ENCODE assay signal across 8 cellular contexts in the genomic region with DNA sequence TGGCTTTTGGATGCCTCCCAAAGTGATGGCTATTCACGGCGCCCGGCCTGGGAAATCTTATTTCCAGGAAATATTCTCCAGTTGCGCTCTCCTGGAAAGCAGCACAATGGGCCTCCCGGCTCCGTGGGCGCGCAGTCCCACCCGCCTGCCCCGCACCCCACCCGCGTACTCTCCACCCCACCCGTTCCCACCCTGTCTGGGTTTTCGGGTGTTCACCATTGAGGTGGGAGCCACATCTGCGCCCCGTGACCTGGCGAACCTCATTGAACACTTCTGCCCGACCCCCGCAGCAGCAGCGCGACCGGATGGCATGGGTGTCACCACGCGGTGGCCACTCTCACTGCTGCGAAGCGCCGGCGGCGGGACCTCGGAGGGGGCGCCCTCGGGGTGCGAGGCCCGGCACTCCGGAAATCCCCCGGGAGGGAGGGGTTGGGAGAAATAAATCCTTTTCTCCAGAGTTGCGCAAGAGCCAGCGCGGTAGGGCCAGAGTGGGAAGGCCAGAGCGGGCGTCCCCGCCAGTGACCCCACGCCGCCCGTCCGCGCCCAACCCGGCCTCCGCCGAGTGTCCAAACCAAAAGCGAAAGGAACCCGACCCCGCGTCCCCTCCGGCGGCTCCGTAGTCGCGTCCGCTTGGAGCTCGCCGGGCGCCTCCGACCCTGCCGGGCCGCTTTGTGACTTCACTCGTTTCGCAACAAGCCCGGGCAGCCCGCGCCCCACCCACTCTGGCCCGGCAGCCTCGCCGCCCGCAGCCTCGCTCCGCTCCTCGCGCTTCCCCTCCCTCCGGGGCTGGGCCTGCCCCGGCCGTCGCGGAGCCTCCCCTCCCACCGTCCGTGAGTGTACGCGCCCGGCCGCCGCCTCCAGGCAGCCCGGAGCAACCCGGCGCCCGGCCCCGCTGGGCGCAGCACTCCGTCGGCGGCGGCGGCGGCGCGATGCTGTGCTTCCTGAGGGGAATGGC. TPM values are rescaled to one million over a fixed set of nuclear protein-coding genes. Genes with fewer than 3 reads are reported as not detected.
DNase-seq lines count a peak whose midpoint lies in the region; ATAC-seq, FAIRE-seq and TF ChIP-seq lines count a peak whose summit lies in the region.

DRAM1 (plus strand) TSS at position 720 of the 955 bp plus-strand sequence; CDS start at position 930, 210 bp downstream.

- H3K36me3 ChIP-seq in keratinocyte (ENCODE audit: control insufficient read depth in 2 of 2, extremely low read depth in 1 of 2, insufficient read depth in 2 of 2, low read length in 2 of 2) = no peaks in the 10 kb centered on the region

- no peaks in the 10 kb centered on the region for H3K27me3 ChIP-seq in keratinocyte (ENCODE audit: control insufficient read depth, extremely low read depth, insufficient read depth, low read length)

- DNase-seq in NCI-H82 (lab: John Stamatoyannopoulos, UW) = peak; percentile 65
- DNase-seq in NCI-H82 treated with DMSO at 0.1 percent for 48 hours (lab: John Stamatoyannopoulos, UW; ENCODE audit: unreplicated experiment) = no peak
- peak; percentile 38 for DNase-seq in NCI-H2029 treated with DMSO at 0.1 percent for 48 hours (lab: John Stamatoyannopoulos, UW)
- DNase-seq in activated CD4-positive, CD25-positive, alpha-beta regulatory T cell treated with anti-CD3 and anti-CD28 coated beads, Interleukin-2, amount 50 U/mL, for 72 hours = peak; percentile 84
- peak; percentile 33 for DNase-seq in cerebellar cortex (ENCODE audit: low spot score)
- DNase-seq in keratinocyte (ENCODE audit: low read depth, low spot score) = no peak
- DNase-seq in stimulated activated CD4-positive, alpha-beta T cell treated with anti-CD3 and anti-CD28 coated beads, Interleukin-12 subunit alpha, Interleukin-12 subunit beta, amount 100 ng/mL, for 48 hours (ENCODE audit: low read depth in 2 of 3, low spot score in 1 of 3) = peak; percentile 49 to 75 (median 51)

- no peaks in the 10 kb centered on the region for H4K20me1 ChIP-seq in keratinocyte (ENCODE audit: control insufficient read depth, extremely low read depth, insufficient read depth, low read length)

- H3K9ac ChIP-seq in keratinocyte (ENCODE audit: control insufficient read depth, extremely low read depth, insufficient read depth, low read length) = peak within 1 kb of the TSS; percentile 97

- H3K9me1 ChIP-seq in keratinocyte (ENCODE audit: control insufficient read depth, extremely low read depth, insufficient read depth, low read length) = no peaks in the 10 kb centered on the region

- ATAC-seq in HG02759 (IDR thresholded peaks at IDR 0.05; ENCODE audit: unreplicated experiment) = peak; percentile 87

- peak within 1 kb of the TSS; percentile 93 for H3K27ac ChIP-seq in keratinocyte (ENCODE audit: control insufficient read depth, insufficient read depth, low read length)

- H3K4me3 ChIP-seq in keratinocyte (ENCODE audit: control insufficient read depth in 2 of 3, extremely low read depth in 1 of 3, insufficient read depth in 2 of 3, low read depth in 1 of 3, low read length in 3 of 3) = peak within 1 kb of the TSS; percentile 72 to 98 (median 92)

- peak within 1 kb of the TSS; percentile 99 for H2AFZ ChIP-seq in keratinocyte (ENCODE audit: control insufficient read depth, low read length)

- peaks cover 15% of the 10 kb centered on the region for H3K4me1 ChIP-seq in keratinocyte (ENCODE audit: control insufficient read depth, extremely low read depth, insufficient read depth, low read length)

- no peaks in the 10 kb centered on the region for H3K9me3 ChIP-seq in keratinocyte (ENCODE audit: control insufficient read depth, low read depth, low read length)

- dilution Hi-C loops in keratinocyte (cut with MboI; ENCODE audit: extremely low pct_ligation_motif_present, low sequenced_read_pairs) = no loop called here

- FAIRE-seq in keratinocyte (lab: Jason Lieb, UNC) = no peak

- peak within 1 kb of the TSS; percentile 99 for H3K4me2 ChIP-seq in keratinocyte (ENCODE audit: control insufficient read depth, extremely low read depth, insufficient read depth, low read depth, low read length)

- H3K79me2 ChIP-seq in keratinocyte (ENCODE audit: control insufficient read depth, insufficient read depth, low read length) = peaks cover 11% of the 10 kb centered on the region

- TF ChIP-seq CTCF in keratinocyte (optimal IDR thresholded peaks at IDR 0.05 in 1 of 3, IDR thresholded peaks at IDR 0.05 in 1 of 3, conservative IDR thresholded peaks at IDR 0.05 in 1 of 3; ENCODE audit: extremely low read depth in 1 of 3, insufficient read depth in 2 of 3, low read length in 3 of 3) = peak in 1 of 3 experiments; percentile 17

RNA-seq across cellular contexts. Expression of gene DRAM1, which starts in this region (rescaled TPM):
- polyA plus RNA-seq in keratinocyte = 20.8 to 21.7 TPM (median 20.9 TPM) in 3 replicates
- polyA plus RNA-seq in keratinocyte (2011; ENCODE audit: low read depth) = 4.4 TPM
- polyA plus RNA-seq in keratinocyte (2011; cell fraction: cytosol; rRNA removed) = 16.4 and 27.7 TPM in 2 replicates
- 24.8 and 27.0 TPM in 2 replicates for polyA plus RNA-seq in keratinocyte (2011; cell fraction: nucleus; rRNA removed)
- polyA plus RNA-seq in keratinocyte (2012; ENCODE audit: low replicate concordance) = 9.4 and 20.5 TPM in 2 replicates
- 14.6 to 24.2 TPM (median 19.9 TPM) in 3 replicates for polyA minus RNA-seq in keratinocyte
- polyA minus RNA-seq in keratinocyte (2011; cell fraction: cytosol; rRNA and poly(A)+ RNA removed) = 36.4 TPM
- 24.4 and 31.1 TPM in 2 replicates for polyA minus RNA-seq in keratinocyte (2011; cell fraction: nucleus; rRNA and poly(A)+ RNA removed)

Comparison
In these comparisons a context has a peak if more than half of its experiments do, and no peak if none do; other contexts are left out.
1. DNase-seq: peak in NCI-H82 (single experiment), NCI-H2029 treated with DMSO at 0.1 percent for 48 hours (single experiment), activated CD4-positive, CD25-positive, alpha-beta regulatory T cell treated with anti-CD3 and anti-CD28 coated beads, Interleukin-2, amount 50 U/mL, for 72 hours (single experiment), cerebellar cortex (single experiment) and stimulated activated CD4-positive, alpha-beta T cell treated with anti-CD3 and anti-CD28 coated beads, Interleukin-12 subunit alpha, Interleukin-12 subunit beta, amount 100 ng/mL, for 48 hours (3 of 3); none in NCI-H82 treated with DMSO at 0.1 percent for 48 hours (single experiment) and keratinocyte (single experiment).